Comparison of ENCODE assay signal across 1 cellular context in genomic region chr19:48445606-48446481, GRCh38.
TF ChIP-seq lines count a peak whose summit lies in the region.

Gene GRWD1, plus strand, starts transcription at chr19:48445983. Its CDS starts 23 bp downstream, at chr19:48446006.

TF ChIP-seq in HepG2, 621 proteins besides CTCF, POLR2A, EP300 and RAD21 (continued from another document and continues in another):
- no peak for TF ChIP-seq GLMP (CRISPR knock-in tag; IDR thresholded peaks at IDR 0.05; ENCODE audit: borderline replicate concordance)
- TF ChIP-seq ZNF329 (CRISPR knock-in tag; IDR thresholded peaks at IDR 0.05; ENCODE audit: low read depth) = 0 out of 2 replicates have a peak, but pooled peaks have one; percentile 18
- no peak for TF ChIP-seq ZC3H4 (CRISPR knock-in tag; IDR thresholded peaks at IDR 0.05; ENCODE audit: borderline replicate concordance)
- no peak for TF ChIP-seq ZNF17 (CRISPR knock-in tag; IDR thresholded peaks at IDR 0.05)
- no peak; the same call in 1 of the 2 replicates for TF ChIP-seq GFI1 (CRISPR knock-in tag; IDR thresholded peaks at IDR 0.05; ENCODE audit: borderline replicate concordance)
- TF ChIP-seq RAD51 (IDR thresholded peaks at IDR 0.05; ENCODE audit: borderline replicate concordance) = no peak
- TF ChIP-seq NFIC (IDR thresholded peaks at IDR 0.05; ENCODE audit: low read length) = no peak
- TF ChIP-seq YY1 (IDR thresholded peaks at IDR 0.05; ENCODE audit: insufficient read depth, insufficient replicate concordance, low read depth, low read length) = peak; percentile 96
- TF ChIP-seq PHF20 (CRISPR knock-in tag; IDR thresholded peaks at IDR 0.05) = peak; percentile 91
- TF ChIP-seq FOXO4 (CRISPR knock-in tag; conservative IDR thresholded peaks at IDR 0.05) = no peak
- TF ChIP-seq DPF2 (CRISPR knock-in tag; IDR thresholded peaks at IDR 0.05; ENCODE audit: borderline replicate concordance, low read depth) = no peak
- TF ChIP-seq ZNF235 (CRISPR knock-in tag; IDR thresholded peaks at IDR 0.05; ENCODE audit: borderline replicate concordance) = no peak
- TF ChIP-seq ZBTB3 (CRISPR knock-in tag; IDR thresholded peaks at IDR 0.05; ENCODE audit: borderline replicate concordance, low read depth) = peak; percentile 6; the same call in 1 of the 2 replicates
- peak; percentile 72 for TF ChIP-seq ELF3 (CRISPR knock-in tag; IDR thresholded peaks at IDR 0.05)
- no peak for TF ChIP-seq TEAD2 (CRISPR knock-in tag; IDR thresholded peaks at IDR 0.05)
- peak; percentile 57 for TF ChIP-seq ISL2 (CRISPR knock-in tag; IDR thresholded peaks at IDR 0.05)
- TF ChIP-seq ZNF615 (CRISPR knock-in tag; IDR thresholded peaks at IDR 0.05; ENCODE audit: borderline replicate concordance) = peak; percentile 55; the same call in 1 of the 2 replicates
- TF ChIP-seq SIN3B (IDR thresholded peaks at IDR 0.05; ENCODE audit: low read length) = peak; percentile 87
- TF ChIP-seq ATF3 (CRISPR knock-in tag; IDR thresholded peaks at IDR 0.05) = peak; percentile 48; the same call in 1 of the 2 replicates
- TF ChIP-seq ZFP90 (CRISPR knock-in tag; IDR thresholded peaks at IDR 0.05; ENCODE audit: borderline replicate concordance) = no peak
- no peak for TF ChIP-seq HOXA5 (CRISPR knock-in tag; IDR thresholded peaks at IDR 0.05)
- TF ChIP-seq ZBTB1 (CRISPR knock-in tag; IDR thresholded peaks at IDR 0.05; ENCODE audit: borderline replicate concordance) = no peak
- no peak for TF ChIP-seq ADNP (CRISPR knock-in tag; IDR thresholded peaks at IDR 0.05)
- TF ChIP-seq ZNF224 (CRISPR knock-in tag; IDR thresholded peaks at IDR 0.05) = no peak
- TF ChIP-seq HNF1B (CRISPR knock-in tag; IDR thresholded peaks at IDR 0.05) = peak; percentile 86
- TF ChIP-seq ZNF781 (CRISPR knock-in tag; IDR thresholded peaks at IDR 0.05; ENCODE audit: borderline replicate concordance, not compliant biosample characterization) = no peak
- TF ChIP-seq NR2F6 (IDR thresholded peaks at IDR 0.05) = no peak
- TF ChIP-seq NR2F6 (CRISPR knock-in tag; IDR thresholded peaks at IDR 0.05) = no peak
- no peak for TF ChIP-seq ZSCAN22 (CRISPR knock-in tag; IDR thresholded peaks at IDR 0.05)
- peak; percentile 41; the same call in 1 of the 2 replicates for TF ChIP-seq ERF (CRISPR knock-in tag; IDR thresholded peaks at IDR 0.05)
- no peak; the same call in 1 of the 2 replicates for TF ChIP-seq GZF1 (CRISPR knock-in tag; IDR thresholded peaks at IDR 0.05)
- TF ChIP-seq WIZ (CRISPR knock-in tag; IDR thresholded peaks at IDR 0.05) = 0 out of 2 replicates have a peak, but pooled peaks have one; percentile 57
- no peak; the same call in 1 of the 2 replicates for TF ChIP-seq BCL6 (CRISPR knock-in tag; IDR thresholded peaks at IDR 0.05)
- no peak for TF ChIP-seq RFXANK (CRISPR knock-in tag; IDR thresholded peaks at IDR 0.05)
- peak; percentile 66; the same call in 1 of the 2 replicates for TF ChIP-seq KMT2B (CRISPR knock-in tag; IDR thresholded peaks at IDR 0.05)
- peak; percentile 99 for TF ChIP-seq MXI1 (IDR thresholded peaks at IDR 0.05; ENCODE audit: borderline replicate concordance, low read depth, low read length)
- TF ChIP-seq DR1 (CRISPR knock-in tag; IDR thresholded peaks at IDR 0.05) = no peak
- TF ChIP-seq ZNF275 (CRISPR knock-in tag; IDR thresholded peaks at IDR 0.05; ENCODE audit: borderline replicate concordance) = no peak
- TF ChIP-seq ZNF580 (CRISPR knock-in tag; IDR thresholded peaks at IDR 0.05; ENCODE audit: borderline replicate concordance, low read depth) = peak; percentile 70; the same call in 1 of the 2 replicates
- peak; percentile 32 for TF ChIP-seq CBFB (CRISPR knock-in tag; IDR thresholded peaks at IDR 0.05)
- TF ChIP-seq XBP1 (CRISPR knock-in tag; IDR thresholded peaks at IDR 0.05) = no peak
- 0 out of 2 replicates have a peak, but pooled peaks have one; percentile 54 for TF ChIP-seq SNAPC2 (CRISPR knock-in tag; IDR thresholded peaks at IDR 0.05)
- TF ChIP-seq TEF (CRISPR knock-in tag; IDR thresholded peaks at IDR 0.05) = 0 out of 2 replicates have a peak, but pooled peaks have one; percentile 46
- TF ChIP-seq SKI (IDR thresholded peaks at IDR 0.05; ENCODE audit: partially characterized antibody) = no peak
- TF ChIP-seq AGO2 (optimal IDR thresholded peaks at IDR 0.05; ENCODE audit: low read depth, low read length) = peak; percentile 79
- TF ChIP-seq ZNF501 (CRISPR knock-in tag; IDR thresholded peaks at IDR 0.05) = peak; percentile 79
- no peak for TF ChIP-seq TEAD3 (CRISPR knock-in tag; optimal IDR thresholded peaks at IDR 0.05; ENCODE audit: borderline replicate concordance)
- TF ChIP-seq ATM (IDR thresholded peaks at IDR 0.05; ENCODE audit: borderline replicate concordance) = no peak
- peak; percentile 4; the same call in 1 of the 2 replicates for TF ChIP-seq FOSL1 (CRISPR knock-in tag; IDR thresholded peaks at IDR 0.05; ENCODE audit: borderline replicate concordance)
- no peak for TF ChIP-seq RXRB (CRISPR knock-in tag; IDR thresholded peaks at IDR 0.05; ENCODE audit: borderline replicate concordance)
- TF ChIP-seq PTBP1 (IDR thresholded peaks at IDR 0.05; ENCODE audit: low read depth, low read length, poor library complexity, severe bottlenecking) = no peak
- TF ChIP-seq AFF4 (CRISPR knock-in tag; IDR thresholded peaks at IDR 0.05) = 0 out of 2 replicates have a peak, but pooled peaks have one; percentile 28
- TF ChIP-seq ZBTB43 (CRISPR knock-in tag; conservative IDR thresholded peaks at IDR 0.05) = no peak
- TF ChIP-seq ZNF790 (CRISPR knock-in tag; IDR thresholded peaks at IDR 0.05; ENCODE audit: borderline replicate concordance) = 0 out of 2 replicates have a peak, but pooled peaks have one; percentile 12
- no peak for TF ChIP-seq ZNF496 (CRISPR knock-in tag; IDR thresholded peaks at IDR 0.05; ENCODE audit: insufficient replicate concordance)
- TF ChIP-seq KDM5B (CRISPR knock-in tag; IDR thresholded peaks at IDR 0.05; ENCODE audit: borderline replicate concordance) = peak; percentile 35; the same call in 1 of the 2 replicates
- peak; percentile 77 for TF ChIP-seq GMEB1 (CRISPR knock-in tag; IDR thresholded peaks at IDR 0.05; ENCODE audit: borderline replicate concordance)
- TF ChIP-seq ZNF589 (CRISPR knock-in tag; conservative IDR thresholded peaks at IDR 0.05) = no peak
- no peak for TF ChIP-seq NPAS2 (CRISPR knock-in tag; IDR thresholded peaks at IDR 0.05; ENCODE audit: borderline replicate concordance)
- TF ChIP-seq SRSF9 (IDR thresholded peaks at IDR 0.05; ENCODE audit: borderline replicate concordance, insufficient read depth, low read depth, low read length, poor library complexity, severe bottlenecking) = no peak
- TF ChIP-seq POLR2G (IDR thresholded peaks at IDR 0.05; ENCODE audit: low read depth, low read length) = peak; percentile 91
